15 cellular contexts compared by ENCODE assay signal in the genomic region with DNA sequence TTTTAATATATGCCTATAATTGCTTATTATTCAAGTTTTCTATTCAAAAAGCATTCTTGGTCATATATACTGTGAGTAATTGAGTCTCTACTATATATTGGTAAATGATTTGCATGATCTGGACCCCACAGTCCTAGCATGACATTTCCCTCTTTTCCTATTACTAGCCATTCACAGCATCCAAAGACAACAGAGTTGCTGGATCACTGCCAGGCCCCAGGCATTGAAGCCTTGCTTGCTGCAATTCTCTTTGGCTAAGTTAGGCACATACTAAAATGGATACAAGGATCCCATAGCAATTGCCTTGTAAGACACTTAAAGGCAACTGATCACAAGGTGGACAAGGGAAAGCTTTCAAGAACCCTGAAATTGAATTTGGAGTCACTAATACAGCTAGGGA.
DNase-seq lines count a peak whose midpoint lies in the region; ATAC-seq and TF ChIP-seq lines count a peak whose summit lies in the region.
"Had no signal": no experiment of that assay in that cellular context is flagged by ENCODE, and none has a peak within 500 bp of the region (broad histone marks: within the 10 kb centered on the region; RNA-seq: fewer than 3 reads in every experiment).

No MANE protein-coding gene starts in this region.

- H3K27me3 ChIP-seq in dorsolateral prefrontal cortex (no peaks in the 10 kb centered on the region), gastrocnemius medialis (no peaks in the 10 kb centered on the region)
- H3K27me3 ChIP-seq: BLaER1 treated with 17β-estradiol and CSF1 and Interleukin-3, amounts not matched to agents 10 nM and 100 nM; left lung had no signal

- TF ChIP-seq POLR2A in gastrocnemius medialis (IDR thresholded peaks at IDR 0.05), result no peak

- in situ Hi-C loops in gastrocnemius medialis (cut with MboI; ENCODE audit: low sequenced_read_pairs in 4 of 4), result no loop called here

- H3K36me3 ChIP-seq in gastrocnemius medialis, result no peaks in the 10 kb centered on the region
- H3K36me3 ChIP-seq: BLaER1 treated with 17β-estradiol and CSF1 and Interleukin-3, amounts not matched to agents 10 nM and 100 nM; left lung had no signal

- TF ChIP-seq CTCF in dorsolateral prefrontal cortex (IDR thresholded peaks at IDR 0.05 in 54 of 56, conservative IDR thresholded peaks at IDR 0.05 in 2 of 56; ENCODE audit: low read depth in 1 of 56, partially characterized antibody in 56 of 56) (no peak), nephron progenitor cell (IDR thresholded peaks at IDR 0.05) (no peak), gastrocnemius medialis (IDR thresholded peaks at IDR 0.05 in 4 of 5, conservative IDR thresholded peaks at IDR 0.05 in 1 of 5) (no peak)

- peaks cover 24% of the 10 kb centered on the region for H3K9me3 Mint-ChIP-seq in nephron progenitor cell
- H3K9me3 Mint-ChIP-seq: dendritic cell treated with granulocyte-macrophage colony-stimulating factor and Interleukin-4, amounts not matched to agents 40 ng/mL and 50 ng/mL, for 4 days had no signal

- no peaks in the 10 kb centered on the region for H3K27me3 Mint-ChIP-seq in nephron progenitor cell (ENCODE audit: low read depth, poor library complexity)
- H3K27me3 Mint-ChIP-seq: activated naive CD8-positive, alpha-beta T cell; dendritic cell treated with granulocyte-macrophage colony-stimulating factor and Interleukin-4, amounts not matched to agents 40 ng/mL and 50 ng/mL, for 4 days had no signal

- no peaks in the 10 kb centered on the region for H3K4me1 ChIP-seq in gastrocnemius medialis
- H3K4me1 ChIP-seq: BLaER1 treated with 17β-estradiol and CSF1 and Interleukin-3, amounts not matched to agents 10 nM and 100 nM; left lung had no signal

- H3K9me3 ChIP-seq in gastrocnemius medialis, result no peaks in the 10 kb centered on the region
- H3K9me3 ChIP-seq: left lung had no signal

- no peak overlapping the region for H3K4me3 Mint-ChIP-seq in nephron progenitor cell
- H3K4me3 Mint-ChIP-seq: activated naive CD8-positive, alpha-beta T cell; dendritic cell treated with granulocyte-macrophage colony-stimulating factor and Interleukin-4, amounts not matched to agents 40 ng/mL and 50 ng/mL, for 4 days had no signal

- H3K27ac Mint-ChIP-seq in nephron progenitor cell, result peak overlapping the region; percentile 19
- H3K27ac Mint-ChIP-seq: activated naive CD8-positive, alpha-beta T cell; dendritic cell treated with granulocyte-macrophage colony-stimulating factor and Interleukin-4, amounts not matched to agents 40 ng/mL and 50 ng/mL, for 4 days had no signal

- H3K4me3 ChIP-seq in dorsolateral prefrontal cortex (no peak overlapping the region), gastrocnemius medialis (no peak overlapping the region)
- H3K4me3 ChIP-seq: BLaER1 treated with 17β-estradiol and CSF1 and Interleukin-3, amounts not matched to agents 10 nM and 100 nM; left lung had no signal

- no peaks in the 10 kb centered on the region for H3K36me3 Mint-ChIP-seq in nephron progenitor cell (ENCODE audit: low read depth)
- H3K36me3 Mint-ChIP-seq: activated naive CD8-positive, alpha-beta T cell had no signal

- peak; percentile 10 for DNase-seq in Daoy (ENCODE audit: low read depth)
- peak; percentile 1 for DNase-seq in NCI-H2029 treated with DMSO at 0.1 percent for 48 hours (lab: John Stamatoyannopoulos, UW)
- peak in 7 of 10 donors; percentile 7 to 61 (median 48) for DNase-seq in dorsolateral prefrontal cortex
- no peak for DNase-seq in nephron progenitor cell
- DNase-seq in gastrocnemius medialis, result no peak
- DNase-seq in effector CD8-positive, alpha-beta T cell (lab: John Stamatoyannopoulos, UW), result no peak
- DNase-seq: left lung; NCI-H510A treated with DMSO at 0.1 percent for 48 hours; stimulated activated CD4-positive, alpha-beta T cell treated with anti-CD3 and anti-CD28 coated beads, Interleukin-1b, Interleukin-23, amount 100 ng/mL, for 48 hours; stimulated activated naive CD4-positive, alpha-beta T cell had no signal

- intact Hi-C loops in dorsolateral prefrontal cortex (cut with DNase I) (no loop called here), gastrocnemius medialis (cut with DNase I; ENCODE audit: low total_unique reads) (no loop called here)

- peak overlapping the region in 10 of 59 donors; percentile 6 to 51 (median 17) for H3K27ac ChIP-seq in dorsolateral prefrontal cortex
- no peak overlapping the region for H3K27ac ChIP-seq in gastrocnemius medialis
- H3K27ac ChIP-seq: BLaER1 treated with 17β-estradiol and CSF1 and Interleukin-3, amounts not matched to agents 10 nM and 100 nM; left lung had no signal

- H3K4me1 Mint-ChIP-seq in nephron progenitor cell, result no peaks in the 10 kb centered on the region

- ATAC-seq in gastrocnemius medialis (no peak), HG02973 (IDR thresholded peaks at IDR 0.05; ENCODE audit: unreplicated experiment) (no peak), GM19351 (IDR thresholded peaks at IDR 0.05; ENCODE audit: unreplicated experiment) (no peak)
- ATAC-seq: left lung had no signal

Comparison
In these comparisons a context has a peak if more than half of its experiments do, and no peak if none do; other contexts are left out.
1. DNase-seq: peak in Daoy (single experiment), NCI-H2029 treated with DMSO at 0.1 percent for 48 hours (single experiment) and dorsolateral prefrontal cortex (7 of 10); none in nephron progenitor cell (single experiment), gastrocnemius medialis (0 of 2) and effector CD8-positive, alpha-beta T cell (single experiment).